In the genomic region with DNA sequence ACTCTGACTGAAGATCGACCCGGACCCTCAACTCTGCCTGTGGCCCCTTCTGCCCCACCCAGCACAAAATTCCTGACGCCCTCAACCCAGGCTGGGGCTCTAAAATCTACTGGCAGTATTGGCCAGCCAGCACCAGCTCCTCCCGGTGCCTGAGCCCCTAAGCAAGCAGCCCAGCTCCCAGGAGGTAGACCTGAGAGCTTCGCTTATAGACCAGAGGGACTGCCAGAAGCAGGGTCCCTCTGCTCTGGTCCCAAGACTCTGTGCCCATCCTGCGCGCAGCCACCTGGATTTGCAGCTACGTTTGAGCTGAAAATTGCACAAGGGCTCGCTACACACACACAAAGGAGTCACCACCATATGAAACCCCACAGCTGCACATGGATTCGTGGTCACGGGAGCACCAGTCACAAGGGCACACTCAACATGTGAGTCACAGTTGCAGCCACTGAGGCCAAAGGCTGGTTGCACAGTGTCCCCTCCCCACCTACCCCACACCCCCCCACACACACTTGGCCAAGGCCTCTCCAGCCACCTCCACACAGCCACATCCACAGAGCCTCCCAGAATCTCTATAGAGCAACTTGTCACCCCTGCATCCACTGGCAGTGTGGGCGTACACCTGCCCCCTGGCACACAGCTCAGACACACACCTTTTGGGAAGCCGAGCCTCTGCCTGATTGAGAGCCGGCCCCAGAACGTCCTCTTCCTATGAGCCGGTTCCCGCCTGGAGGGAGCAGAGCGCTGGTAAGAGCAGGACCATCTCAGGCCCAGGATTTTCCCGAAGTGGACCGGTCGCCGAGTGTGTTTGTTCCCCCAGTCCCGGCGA, we compare ENCODE assay signal across 10 cellular contexts. TPM values are rescaled to one million over a fixed set of nuclear protein-coding genes. Genes with fewer than 3 reads are reported as not detected.
DNase-seq lines count a peak whose midpoint lies in the region; ATAC-seq and TF ChIP-seq lines count a peak whose summit lies in the region.
"Had no signal": no experiment of that assay in that cellular context is flagged by ENCODE, and none has a peak within 500 bp of the region (broad histone marks: within the 10 kb centered on the region; RNA-seq: fewer than 3 reads in every experiment).

No MANE protein-coding gene starts in this region.

- H3K4me1 ChIP-seq in GM23338 (ENCODE audit: insufficient read depth) = peaks cover 59% of the 10 kb centered on the region
- H3K4me1 ChIP-seq in upper lobe of right lung = peaks cover 20% of the 10 kb centered on the region

- peak overlapping the region; percentile 92 for H3K4me2 ChIP-seq in GM23338

- H3K36me3 ChIP-seq in GM23338 (ENCODE audit: insufficient read depth) (no peaks in the 10 kb centered on the region), upper lobe of right lung (no peaks in the 10 kb centered on the region)
- H3K36me3 ChIP-seq: upper lobe of left lung had no signal

- ATAC-seq in GM23338 (peak; percentile 5), HG03521 (IDR thresholded peaks at IDR 0.05; ENCODE audit: unreplicated experiment) (no peak), upper lobe of right lung (no peak)
- ATAC-seq in activated T-helper 17 cell treated with anti-CD3 and anti-CD28 coated beads, Interleukin-2, amount 50 U/mL, for 72 hours (replicated peaks) = peak; percentile 72

- H3K27ac ChIP-seq in GM23338 (ENCODE audit: low read depth) = no peak overlapping the region
- no peak overlapping the region for H3K27ac ChIP-seq in upper lobe of right lung
- H3K27ac ChIP-seq: upper lobe of left lung had no signal

- DNase-seq in AG20443 (ENCODE audit: low spot score) = peak; percentile 38
- DNase-seq in GM23338 (ENCODE audit: low spot score) = peak; percentile 64
- peak; percentile 9 for DNase-seq in iris pigment epithelial cell (ENCODE audit: low read depth)
- DNase-seq in SIG-M5 treated with dmso at 0.1 percent for 504 hours (lab: John Stamatoyannopoulos, UW; ENCODE audit: unreplicated experiment) = no peak
- DNase-seq in upper lobe of right lung = no peak
- DNase-seq in COR-L47 (lab: John Stamatoyannopoulos, UW) = no peak
- DNase-seq: activated CD4-positive, CD25-positive, alpha-beta regulatory T cell treated with anti-CD3 and anti-CD28 coated beads, Interleukin-2, amount 50 U/mL, for 72 hours had no signal

- H3K9me3 ChIP-seq in upper lobe of right lung = no peaks in the 10 kb centered on the region
- H3K9me3 ChIP-seq: upper lobe of left lung had no signal

- H3K27me3 Mint-ChIP-seq in GM23338 (ENCODE audit: insufficient read depth, low read depth, poor library complexity) = peaks cover 99% of the 10 kb centered on the region
- H3K27me3 Mint-ChIP-seq in activated T-helper 17 cell treated with anti-CD3 and anti-CD28 coated beads, Interleukin-2, amount 50 U/mL, for 72 hours = peaks cover 69% of the 10 kb centered on the region

- intact Hi-C loops in upper lobe of right lung (cut with DNase I) = no loop called here

- H3K27ac Mint-ChIP-seq in GM23338 = no peak overlapping the region
- H3K27ac Mint-ChIP-seq in activated T-helper 17 cell treated with anti-CD3 and anti-CD28 coated beads, Interleukin-2, amount 50 U/mL, for 72 hours = no peak overlapping the region

- H3K27me3 ChIP-seq in GM23338 (ENCODE audit: insufficient read depth) = peaks cover 100% of the 10 kb centered on the region
- H3K27me3 ChIP-seq in upper lobe of right lung = peaks cover 95% of the 10 kb centered on the region

- no peak for TF ChIP-seq CTCF in GM23338 (conservative IDR thresholded peaks at IDR 0.05; ENCODE audit: low read depth in 2 of 2)
- no peak for TF ChIP-seq CTCF in upper lobe of right lung (IDR thresholded peaks at IDR 0.05)

- no peaks in the 10 kb centered on the region for H3K79me2 ChIP-seq in GM23338 (replicated peaks; ENCODE audit: insufficient read depth)

- peaks cover 11% of the 10 kb centered on the region; the same call in 1 of the 2 replicates for H4K20me1 ChIP-seq in GM23338 (replicated peaks; ENCODE audit: insufficient read depth)

- peak overlapping the region; percentile 67 for H3K4me3 ChIP-seq in GM23338
- no peak overlapping the region for H3K4me3 ChIP-seq in upper lobe of right lung

- no peaks in the 10 kb centered on the region; the same call in 2 of the 3 replicates for H3K36me3 Mint-ChIP-seq in GM23338 (ENCODE audit: low read depth)
- peaks cover 12% of the 10 kb centered on the region for H3K36me3 Mint-ChIP-seq in activated T-helper 17 cell treated with anti-CD3 and anti-CD28 coated beads, Interleukin-2, amount 50 U/mL, for 72 hours (ENCODE audit: low read depth)

- no peaks in the 10 kb centered on the region for H3K9me2 ChIP-seq in GM23338 (ENCODE audit: insufficient read depth)

- no peaks in the 10 kb centered on the region; the same call in 1 of the 3 replicates for H3K9me3 Mint-ChIP-seq in GM23338
- H3K9me3 Mint-ChIP-seq in activated T-helper 17 cell treated with anti-CD3 and anti-CD28 coated beads, Interleukin-2, amount 50 U/mL, for 72 hours = no peaks in the 10 kb centered on the region

- peaks cover 18% of the 10 kb centered on the region; the same call in 1 of the 2 replicates for H3F3A ChIP-seq in GM23338 (replicated peaks; ENCODE audit: low read depth)

- H2AFZ ChIP-seq in GM23338 = peak overlapping the region; percentile 81

- H3K4me3 Mint-ChIP-seq in GM23338 = peak overlapping the region; percentile 74
- H3K4me3 Mint-ChIP-seq in activated T-helper 17 cell treated with anti-CD3 and anti-CD28 coated beads, Interleukin-2, amount 50 U/mL, for 72 hours = peak overlapping the region; percentile 84

- peaks cover 54% of the 10 kb centered on the region for H3K4me1 Mint-ChIP-seq in GM23338
- peaks cover 22% of the 10 kb centered on the region for H3K4me1 Mint-ChIP-seq in activated T-helper 17 cell treated with anti-CD3 and anti-CD28 coated beads, Interleukin-2, amount 50 U/mL, for 72 hours

TF ChIP-seq in GM23338, 12 proteins besides CTCF, POLR2A, EP300 and RAD21 (continues in another document):
- TF ChIP-seq ETS1 (IDR thresholded peaks at IDR 0.05) (no peak), EZH2phosphoT487 (IDR thresholded peaks at IDR 0.05; ENCODE audit: unreplicated experiment) (no peak)

RNA-seq across cellular contexts. Expression of gene DMBX1, which starts 1.1 kb away (rescaled TPM):
- not detected in 2 replicates for total RNA-seq in GM23338 (2014; rRNA removed; shearing (Covaris generic))
- polyA plus RNA-seq in GM23338 (2016; fragmentation: Nextera tagmentation; extraction: Ambion mirVana) = 0.11 TPM in 1 of 2 replicates, not detected in the other
- under 1 TPM; 0.43 to 0.58 TPM for total RNA-seq in activated T-helper 17 cell treated with anti-CD3 and anti-CD28 coated beads, Interleukin-2, amount 50 U/mL, for 72 hours
- not detected for total RNA-seq in upper lobe of right lung
- total RNA-seq: upper lobe of left lung had no signal

Comparison
In these comparisons a context has a peak if more than half of its experiments do, and no peak if none do; other contexts are left out.
1. DNase-seq: peak in AG20443 (single experiment), GM23338 (single experiment) and iris pigment epithelial cell (single experiment); none in SIG-M5 treated with dmso at 0.1 percent for 504 hours (single experiment), upper lobe of right lung (single experiment) and COR-L47 (single experiment).
2. ATAC-seq: peak in GM23338 (single experiment) and activated T-helper 17 cell treated with anti-CD3 and anti-CD28 coated beads, Interleukin-2, amount 50 U/mL, for 72 hours (single experiment); none in HG03521 (single experiment) and upper lobe of right lung (single experiment).